ENCODE assay signal across 8 cellular contexts in genomic region chr22:49724893-49725489, GRCh38.
DNase-seq lines count a peak whose midpoint lies in the region; ATAC-seq and TF ChIP-seq lines count a peak whose summit lies in the region.

No MANE protein-coding gene starts in this region.

- H3K4me1 ChIP-seq in ectodermal cell (ENCODE audit: control insufficient read depth, insufficient read depth, low read length), result no peaks in the 10 kb centered on the region

- H3K9me3 ChIP-seq in ectodermal cell (ENCODE audit: control insufficient read depth, low read length), result no peaks in the 10 kb centered on the region

- no peaks in the 10 kb centered on the region for H3K36me3 ChIP-seq in ectodermal cell (ENCODE audit: control insufficient read depth, insufficient read depth, low read length)

- H3K27me3 ChIP-seq in ectodermal cell (ENCODE audit: control insufficient read depth, insufficient read depth, low read length, poor library complexity, severe bottlenecking), result peaks cover 54% of the 10 kb centered on the region

- TF ChIP-seq CTCF in AG09309 (IDR thresholded peaks at IDR 0.05; ENCODE audit: control insufficient read depth, insufficient read depth, low read depth, low read length, missing control alignments), result peak; percentile 61

- H3K4me3 ChIP-seq in AG09309 (ENCODE audit: control insufficient read depth, low read depth, low read length), result no peak overlapping the region
- peak overlapping the region; percentile 13 for H3K4me3 ChIP-seq in ectodermal cell (ENCODE audit: insufficient read depth, low read depth, low read length)

- no peak for ATAC-seq in HG02852 (IDR thresholded peaks at IDR 0.05; ENCODE audit: unreplicated experiment)

- no peak for DNase-seq in AG09309 (ENCODE audit: low read depth)
- peak; percentile 80 for DNase-seq in GM19238 (ENCODE audit: insufficient read length, low spot score)
- peak; percentile 55 for DNase-seq in NCI-H2171 treated with DMSO at 0.1 percent for 48 hours (lab: John Stamatoyannopoulos, UW)
- DNase-seq in activated CD4-positive, alpha-beta T cell treated with anti-CD3 and anti-CD28 coated beads, Interleukin-2, amount 50 U/mL, for 48 hours, result peak; percentile 81 to 83
- DNase-seq in midbrain (lab: John Stamatoyannopoulos, UW), result peak; percentile 56
- DNase-seq in stimulated activated CD8-positive, alpha-beta memory T cell treated with anti-CD3 and anti-CD28 coated beads, Interleukin-4, amount 100 ng/mL, for 1 hour (ENCODE audit: low read depth in 2 of 2, low spot score in 1 of 2), result peak; percentile 20 to 48

- WGBS in ectodermal cell, 2 experiments, result 20 to 22% methylated on average over 41 of the region's 41 CpGs

- H3K27ac ChIP-seq in ectodermal cell (ENCODE audit: insufficient read depth, low read depth, low read length, poor library complexity, severe bottlenecking), result no peak overlapping the region
